14 cellular contexts compared by ENCODE assay signal in genomic region chr19:814108-815078, GRCh38. TPM values are rescaled to one million over a fixed set of nuclear protein-coding genes. Genes with fewer than 3 reads are reported as not detected.
A peak's percentile ranks its signal among the peaks of the same experiment; 100 is the strongest.
DNase-seq lines count a peak whose midpoint lies in the region; ATAC-seq, FAIRE-seq and TF ChIP-seq lines count a peak whose summit lies in the region.
"Had no signal": no experiment of that assay in that cellular context is flagged by ENCODE, and none has a peak within 500 bp of the region (broad histone marks: within the 10 kb centered on the region; RNA-seq: fewer than 3 reads in every experiment).

No MANE protein-coding gene starts in this region.

- no peak for TF ChIP-seq RAD21 in K562 (CRISPR knock-in tag; conservative IDR thresholded peaks at IDR 0.05 in 1 of 2, IDR thresholded peaks at IDR 0.05 in 1 of 2)

- FAIRE-seq in K562 (lab: Jason Lieb, UNC), result no peak

- peaks cover 5% of the 10 kb centered on the region for H3K79me2 ChIP-seq in K562 (ENCODE audit: control insufficient read depth, insufficient read depth, low read length)

- no peaks in the 10 kb centered on the region for H3K9me1 ChIP-seq in K562 (ENCODE audit: control insufficient read depth, insufficient read depth, low read length)

- CTCF ChIA-PET in HEK293 (lab: Yijun Ruan, JAX), result interaction anchor here (0.6 to 1.4 kb wide), 3 partner anchors 11 to 44 kb away, joined by 3 to 6 read pairs (median 4); no protein-coding TSS in a partner anchor
- CTCF ChIA-PET in K562 (lab: Yijun Ruan, JAX; ENCODE audit: low intra/inter-chr PET ratio), result no interaction called here

- H3K9me3 ChIP-seq in HEK293 (ENCODE audit: control insufficient read depth, insufficient read depth, low read depth, low read length) (no peaks in the 10 kb centered on the region), K562 (replicated peaks; ENCODE audit: control insufficient read depth, insufficient read depth, low read depth, low read length) (peaks cover 3% of the 10 kb centered on the region), prostate gland (no peaks in the 10 kb centered on the region), uterus (no peaks in the 10 kb centered on the region)

- peak overlapping the region; percentile 89 for H3K27ac Mint-ChIP-seq in neural crest cell (ENCODE audit: unreplicated experiment)
- H3K27ac Mint-ChIP-seq: T-helper 1 cell treated with Interleukin-12 subunit alpha and Interleukin-12 subunit beta and Interleukin-4 antibody, amounts not matched to agents 30 μg/mL and 1 μg/mL, for 36 hours had no signal

- H2AFZ ChIP-seq in K562 (ENCODE audit: low read depth, low read length), result no peak overlapping the region

- in situ Hi-C loops in K562 (cut with MboI), result no loop called here

- peak overlapping the region; percentile 77 for H3K4me3 Mint-ChIP-seq in neural crest cell
- H3K4me3 Mint-ChIP-seq: T-helper 1 cell treated with Interleukin-12 subunit alpha and Interleukin-12 subunit beta and Interleukin-4 antibody, amounts not matched to agents 30 μg/mL and 1 μg/mL, for 36 hours had no signal

- BruUV-seq in K562 (replicated peaks; lab: Mats Ljungman, UMichigan), result no TSS peak

- no peak for ATAC-seq in K562

- no peak overlapping the region for H3K4me3 ChIP-seq in HEK293 (ENCODE audit: low read depth, low read length)
- H3K4me3 ChIP-seq in K562, result no peak overlapping the region
- H3K4me3 ChIP-seq in prostate gland, result no peak overlapping the region
- no peak overlapping the region for H3K4me3 ChIP-seq in uterus

- H3K4me2 ChIP-seq in K562 (ENCODE audit: insufficient read depth, low read length), result no peak overlapping the region

- H3K27ac ChIP-seq in HEK293 (ENCODE audit: extremely low read depth, low read depth, low read length) (no peak overlapping the region), K562 (ENCODE audit: extremely low read depth, low read depth, low read length) (no peak overlapping the region), prostate gland (no peak overlapping the region), uterus (no peak overlapping the region)

- H3K27me3 Mint-ChIP-seq in neural crest cell (ENCODE audit: low read depth), result peaks cover 14% of the 10 kb centered on the region

- TF ChIP-seq POLR2A in K562 (conservative IDR thresholded peaks at IDR 0.05) (0 out of 2 replicates have a peak, but pooled peaks have one; percentile 33), prostate gland (IDR thresholded peaks at IDR 0.05) (no peak), uterus (IDR thresholded peaks at IDR 0.05) (no peak)

- H4K20me1 ChIP-seq in K562 (replicated peaks; ENCODE audit: control insufficient read depth, insufficient read depth, low read length), result no peaks in the 10 kb centered on the region

- WGBS in K562 (ENCODE audit: insufficient coverage, low coverage, missing lambda C conversion rate), result 96% methylated on average over 35 of the region's 50 CpGs
- WGBS in prostate gland, result 87% methylated on average over 44 of the region's 50 CpGs

- intact Hi-C loops in K562 (cut with micrococcal nuclease) (no loop called here), prostate gland (cut with DNase I) (no loop called here), uterus (cut with DNase I; ENCODE audit: low total_unique reads) (no loop called here)

- no peak overlapping the region for H3K9ac ChIP-seq in K562 (ENCODE audit: insufficient read depth in 1 of 2, low read depth in 2 of 2, low read length in 2 of 2)

- H3K4me1 Mint-ChIP-seq in neural crest cell, result no peaks in the 10 kb centered on the region

- H3K27me3 ChIP-seq in K562 (ENCODE audit: control insufficient read depth in 2 of 2, insufficient read depth in 2 of 2, low read length in 2 of 2), result no peaks in the 10 kb centered on the region
- no peaks in the 10 kb centered on the region for H3K27me3 ChIP-seq in prostate gland (replicated peaks; ENCODE audit: insufficient read depth)
- no peaks in the 10 kb centered on the region for H3K27me3 ChIP-seq in uterus

- H3K4me1 ChIP-seq in HEK293 (ENCODE audit: control insufficient read depth, insufficient read depth, low read length), result no peaks in the 10 kb centered on the region
- H3K4me1 ChIP-seq in K562 (replicated peaks in 1 of 2; ENCODE audit: control insufficient read depth in 2 of 2, insufficient read depth in 2 of 2, low read length in 2 of 2), result peaks cover 0 to 42% of the 10 kb centered on the region in 2 experiments; a peak in 2 of 5 replicates
- H3K4me1 ChIP-seq in prostate gland (replicated peaks), result no peaks in the 10 kb centered on the region
- H3K4me1 ChIP-seq in uterus, result no peaks in the 10 kb centered on the region

- H3K9me3 Mint-ChIP-seq in neural crest cell, result peaks cover 7% of the 10 kb centered on the region

- TF ChIP-seq EP300 in K562 (IDR thresholded peaks at IDR 0.05; ENCODE audit: low read length), result no peak

- DNase-seq in GM10266 (ENCODE audit: extremely low spot score) (peak; percentile 45), K562 (ENCODE audit: extremely low read depth in 1 of 4, low spot score in 3 of 4) (no peak), neural crest cell (ENCODE audit: low read depth, low spot score) (peak; percentile 25), prostate gland (ENCODE audit: low spot score) (no peak), occipital lobe (lab: John Stamatoyannopoulos, UW) (no peak), uterus (no peak)
- DNase-seq in activated CD8-positive, alpha-beta memory T cell treated with anti-CD3 and anti-CD28 coated beads for 24 hours, result no peak
- DNase-seq: COR-L47, head of caudate nucleus, mesendoderm, NCI-H2107 had no signal

- POLR2A ChIA-PET in HEK293 (lab: Yijun Ruan, JAX) (no interaction called here), K562 (lab: Yijun Ruan, JAX) (interaction anchor here (0.6 to 2.2 kb wide), 5 partner anchors 10 to 46 kb away, joined by 3 to 11 read pairs (median 5); partner anchors contain the start of gene PTBP1)

- TF ChIP-seq CTCF in GM10266 (IDR thresholded peaks at IDR 0.05; ENCODE audit: control insufficient read depth, insufficient read depth, low read depth, missing control alignments) (no peak), HEK293 (tag by site-specific recombination; IDR thresholded peaks at IDR 0.05) (no peak), K562 (IDR thresholded peaks at IDR 0.05 in 2 of 3, conservative IDR thresholded peaks at IDR 0.05 in 1 of 3; ENCODE audit: insufficient read depth in 2 of 3, low read depth in 1 of 3, low read length in 3 of 3) (no peak), neural crest cell (conservative IDR thresholded peaks at IDR 0.05) (no peak), prostate gland (IDR thresholded peaks at IDR 0.05) (no peak), uterus (IDR thresholded peaks at IDR 0.05) (no peak)

- peaks cover 30% of the 10 kb centered on the region for H3K36me3 Mint-ChIP-seq in neural crest cell (ENCODE audit: low read depth)

- H3K36me3 ChIP-seq in HEK293 (ENCODE audit: control insufficient read depth in 2 of 2, insufficient read depth in 1 of 2, low read length in 2 of 2) (peaks cover 17 to 40% of the 10 kb centered on the region in 2 experiments; a peak in 2 of 3 replicates), K562 (ENCODE audit: control insufficient read depth, insufficient read depth, low read length) (peaks cover 57% of the 10 kb centered on the region), prostate gland (peaks cover 8 to 20% of the 10 kb centered on the region in 2 donors), uterus (no peaks in the 10 kb centered on the region)

RNA-seq across cellular contexts. Expression of gene PLPPR3, which starts 7.4 kb away (rescaled TPM):
- total RNA-seq in K562 (2011; cell fraction: chromatin; rRNA removed; ENCODE audit: low replicate concordance), result 6.7 and 37.1 TPM in 2 replicates
- 62.2 and 83.4 TPM in 2 replicates for total RNA-seq in K562 (2011; cell fraction: nucleolus; rRNA removed)
- total RNA-seq in K562 (2011; cell fraction: nucleoplasm; rRNA removed), result 28.0 and 30.4 TPM in 2 replicates
- total RNA-seq in K562 (2014; rRNA removed) (28.6 and 30.5 TPM in 2 replicates), K562 (2014; rRNA removed; fragmentation: Illumina TruSeq; extraction: Trizol) (1.8 and 2.3 TPM in 2 replicates), K562 (2015; rRNA removed; fragmentation: Illumina TruSeq; extraction: Trizol) (8.6 and 10.1 TPM in 2 replicates), K562 (2021) (40.4 and 48.2 TPM in 2 replicates), neural crest cell (46.3 and 50.9 TPM in 2 replicates), prostate gland (10 to 100 TPM in 1 of 2 donors, under 1 TPM in 1; 0.27 to 20.3 TPM), occipital lobe (99.5 TPM), uterus (1 to 10 TPM in 1 of 4 donors, not detected in 3; 3.4 TPM)
- polyA plus RNA-seq in K562 (2011; rRNA removed) (12.8 and 19.0 TPM in 2 replicates), K562 (2014; fragmentation: Illumina TruSeq; extraction: Trizol) (2.2 and 7.8 TPM in 2 replicates), K562 (2014; fragmentation: Nextera tagmentation; extraction: Ambion mirVana) (under 1 TPM; 0.01 to 0.08 TPM), K562 (2014; rRNA removed) (19.4 and 21.8 TPM in 2 replicates)
- 25.3 and 82.8 TPM in 2 replicates for polyA plus RNA-seq in K562 (2011; cell fraction: cytosol; rRNA removed)
- 24.4 and 43.1 TPM in 2 replicates for polyA plus RNA-seq in K562 (2011; cell fraction: nucleus; rRNA removed)
- 23.2 and 35.5 TPM in 2 replicates for polyA plus RNA-seq in K562 (2012)
- polyA minus RNA-seq in K562 (2011; rRNA and poly(A)+ RNA removed), result 9.9 and 23.4 TPM in 2 replicates
- 46.2 and 51.7 TPM in 2 replicates for polyA minus RNA-seq in K562 (2011; cell fraction: cytosol; rRNA and poly(A)+ RNA removed)
- polyA minus RNA-seq in K562 (2011; cell fraction: nucleus; rRNA and poly(A)+ RNA removed), result 7.9 and 8.1 TPM in 2 replicates
- total RNA-seq: LHCN-M2 had no signal

RNA-seq across cellular contexts. Expression of gene AZU1, which starts 13.2 kb away (rescaled TPM):
- total RNA-seq in K562 (2011; cell fraction: chromatin; rRNA removed; ENCODE audit: low replicate concordance), result 3.4 and 6.7 TPM in 2 replicates
- total RNA-seq in K562 (2011; cell fraction: nucleolus; rRNA removed), result 4.3 and 4.6 TPM in 2 replicates
- total RNA-seq in K562 (2011; cell fraction: nucleoplasm; rRNA removed), result 3.1 and 6.0 TPM in 2 replicates
- 0.33 and 0.73 TPM in 2 replicates for total RNA-seq in K562 (2014; rRNA removed)
- not detected in 2 replicates for total RNA-seq in K562 (2014; rRNA removed; fragmentation: Illumina TruSeq; extraction: Trizol)
- total RNA-seq in K562 (2015; rRNA removed; fragmentation: Illumina TruSeq; extraction: Trizol), result 0.19 and 0.29 TPM in 2 replicates
- 1.4 and 1.7 TPM in 2 replicates for total RNA-seq in K562 (2021)
- polyA plus RNA-seq in K562 (2011; rRNA removed), result 0.39 and 0.87 TPM in 2 replicates
- polyA plus RNA-seq in K562 (2011; cell fraction: cytosol; rRNA removed), result 0.60 and 0.94 TPM in 2 replicates
- polyA plus RNA-seq in K562 (2011; cell fraction: nucleus; rRNA removed), result 6.4 and 9.5 TPM in 2 replicates
- 1.5 and 9.7 TPM in 2 replicates for polyA plus RNA-seq in K562 (2012)
- polyA plus RNA-seq in K562 (2014; fragmentation: Illumina TruSeq; extraction: Trizol), result 0.45 and 0.51 TPM in 2 replicates
- polyA plus RNA-seq in K562 (2014; fragmentation: Nextera tagmentation; extraction: Ambion mirVana), result not detected
- polyA plus RNA-seq in K562 (2014; rRNA removed), result 1.9 and 3.3 TPM in 2 replicates
- polyA minus RNA-seq in K562 (2011; rRNA and poly(A)+ RNA removed), result not detected in 2 replicates
- polyA minus RNA-seq in K562 (2011; cell fraction: cytosol; rRNA and poly(A)+ RNA removed), result 1.1 TPM in 1 of 2 replicates, not detected in the other
- polyA minus RNA-seq in K562 (2011; cell fraction: nucleus; rRNA and poly(A)+ RNA removed), result 0.78 and 0.81 TPM in 2 replicates
- 0.30 and 0.68 TPM in 2 replicates for total RNA-seq in neural crest cell
- total RNA-seq in prostate gland, result 1 to 10 TPM in 1 of 2 donors, not detected in 1; 6.9 TPM
- total RNA-seq in occipital lobe, result 0.31 TPM
- total RNA-seq in uterus, result 1 to 10 TPM in 1 of 4 donors, under 1 TPM in 1, not detected in 2; 0.85 to 2.6 TPM
- total RNA-seq: LHCN-M2 had no signal

RNA-seq across cellular contexts. Expression of gene PTBP1, which starts 17.1 kb away (rescaled TPM):
- total RNA-seq in K562 (2011; cell fraction: chromatin; rRNA removed; ENCODE audit: low replicate concordance), result 327 and 692 TPM in 2 replicates
- 382 and 389 TPM in 2 replicates for total RNA-seq in K562 (2011; cell fraction: nucleolus; rRNA removed)
- total RNA-seq in K562 (2011; cell fraction: nucleoplasm; rRNA removed), result 336 and 353 TPM in 2 replicates
- total RNA-seq in K562 (2014; rRNA removed) (237 and 443 TPM in 2 replicates), K562 (2014; rRNA removed; fragmentation: Illumina TruSeq; extraction: Trizol) (234 TPM in 2 replicates), K562 (2015; rRNA removed; fragmentation: Illumina TruSeq; extraction: Trizol) (183 and 187 TPM in 2 replicates), K562 (2021) (751 and 759 TPM in 2 replicates), neural crest cell (674 and 701 TPM in 2 replicates), prostate gland (100 to 1,000 TPM; 153 to 222 TPM), occipital lobe (33.5 TPM), uterus (100 to 1,000 TPM in 2 of 4 donors, 10 to 100 TPM in 2; 45.0 to 278 (median 106) TPM)
- polyA plus RNA-seq in K562 (2011; rRNA removed) (131 and 357 TPM in 2 replicates), K562 (2014; fragmentation: Illumina TruSeq; extraction: Trizol) (413 and 465 TPM in 2 replicates), K562 (2014; fragmentation: Nextera tagmentation; extraction: Ambion mirVana) (10 to 100 TPM; 14.0 to 18.1 TPM), K562 (2014; rRNA removed) (291 and 296 TPM in 2 replicates)
- 138 and 245 TPM in 2 replicates for polyA plus RNA-seq in K562 (2011; cell fraction: cytosol; rRNA removed)
- 683 and 1,149 TPM in 2 replicates for polyA plus RNA-seq in K562 (2011; cell fraction: nucleus; rRNA removed)
- polyA plus RNA-seq in K562 (2012), result 757 and 849 TPM in 2 replicates
- polyA minus RNA-seq in K562 (2011; rRNA and poly(A)+ RNA removed), result 127 and 175 TPM in 2 replicates
- 353 and 383 TPM in 2 replicates for polyA minus RNA-seq in K562 (2011; cell fraction: cytosol; rRNA and poly(A)+ RNA removed)
- 242 and 246 TPM in 2 replicates for polyA minus RNA-seq in K562 (2011; cell fraction: nucleus; rRNA and poly(A)+ RNA removed)

RNA-seq across cellular contexts. Expression of gene PRTN3, which starts 26.4 kb away (rescaled TPM):
- total RNA-seq in K562 (2011; cell fraction: chromatin; rRNA removed; ENCODE audit: low replicate concordance), result not detected in 2 replicates
- 0.50 TPM in 1 of 2 replicates, not detected in the other for total RNA-seq in K562 (2011; cell fraction: nucleolus; rRNA removed)
- total RNA-seq in K562 (2011; cell fraction: nucleoplasm; rRNA removed), result 0.37 TPM in 1 of 2 replicates, not detected in the other
- 0.14 and 0.69 TPM in 2 replicates for total RNA-seq in K562 (2014; rRNA removed)
- total RNA-seq in K562 (2014; rRNA removed; fragmentation: Illumina TruSeq; extraction: Trizol), result 0.19 TPM in 1 of 2 replicates, not detected in the other
- 0.36 and 0.41 TPM in 2 replicates for total RNA-seq in K562 (2015; rRNA removed; fragmentation: Illumina TruSeq; extraction: Trizol)
- total RNA-seq in K562 (2021), result 0.60 and 0.86 TPM in 2 replicates
- 0.60 and 1.4 TPM in 2 replicates for polyA plus RNA-seq in K562 (2011; rRNA removed)
- 3.3 and 5.8 TPM in 2 replicates for polyA plus RNA-seq in K562 (2011; cell fraction: cytosol; rRNA removed)
- 1.3 and 1.6 TPM in 2 replicates for polyA plus RNA-seq in K562 (2011; cell fraction: nucleus; rRNA removed)
- 0.55 and 1.3 TPM in 2 replicates for polyA plus RNA-seq in K562 (2012)
- polyA plus RNA-seq in K562 (2014; fragmentation: Illumina TruSeq; extraction: Trizol), result 0.25 and 0.43 TPM in 2 replicates
- not detected for polyA plus RNA-seq in K562 (2014; fragmentation: Nextera tagmentation; extraction: Ambion mirVana)
- polyA plus RNA-seq in K562 (2014; rRNA removed), result 0.50 TPM in 1 of 2 replicates, not detected in the other
- not detected in 2 replicates for polyA minus RNA-seq in K562 (2011; rRNA and poly(A)+ RNA removed)
- polyA minus RNA-seq in K562 (2011; cell fraction: cytosol; rRNA and poly(A)+ RNA removed), result 1.4 TPM in 1 of 2 replicates, not detected in the other
- not detected in 2 replicates for polyA minus RNA-seq in K562 (2011; cell fraction: nucleus; rRNA and poly(A)+ RNA removed)
- total RNA-seq in neural crest cell, result not detected in 2 replicates
- 1 to 10 TPM in 1 of 2 donors, not detected in 1; 2.6 TPM for total RNA-seq in prostate gland
- total RNA-seq in occipital lobe, result not detected
- 1 to 10 TPM in 1 of 4 donors, not detected in 3; 2.9 TPM for total RNA-seq in uterus
- total RNA-seq: LHCN-M2 had no signal

RNA-seq across cellular contexts. Expression of gene ELANE, which starts 37.7 kb away (rescaled TPM):
- not detected in 2 replicates for total RNA-seq in K562 (2011; cell fraction: chromatin; rRNA removed; ENCODE audit: low replicate concordance)
- total RNA-seq in K562 (2011; cell fraction: nucleolus; rRNA removed), result not detected in 2 replicates
- not detected in 2 replicates for total RNA-seq in K562 (2011; cell fraction: nucleoplasm; rRNA removed)
- total RNA-seq in K562 (2014; rRNA removed) (0.37 TPM in 1 of 2 replicates, not detected in the other), K562 (2014; rRNA removed; fragmentation: Illumina TruSeq; extraction: Trizol) (not detected in 2 replicates), K562 (2015; rRNA removed; fragmentation: Illumina TruSeq; extraction: Trizol) (not detected in 2 replicates), K562 (2021) (not detected in 2 replicates), neural crest cell (not detected in 2 replicates), prostate gland (1 to 10 TPM in 1 of 2 donors, not detected in 1; 1.4 TPM), occipital lobe (not detected), uterus (1 to 10 TPM in 1 of 4 donors, not detected in 3; 3.4 TPM)
- polyA plus RNA-seq in K562 (2011; rRNA removed) (not detected in 2 replicates), K562 (2014; fragmentation: Illumina TruSeq; extraction: Trizol) (not detected in 2 replicates), K562 (2014; fragmentation: Nextera tagmentation; extraction: Ambion mirVana) (not detected), K562 (2014; rRNA removed) (not detected in 2 replicates)
- polyA plus RNA-seq in K562 (2011; cell fraction: cytosol; rRNA removed), result not detected in 2 replicates
- polyA plus RNA-seq in K562 (2011; cell fraction: nucleus; rRNA removed), result not detected in 2 replicates
- not detected in 2 replicates for polyA plus RNA-seq in K562 (2012)
- polyA minus RNA-seq in K562 (2011; rRNA and poly(A)+ RNA removed), result not detected in 2 replicates
- polyA minus RNA-seq in K562 (2011; cell fraction: cytosol; rRNA and poly(A)+ RNA removed), result not detected in 2 replicates
- not detected in 2 replicates for polyA minus RNA-seq in K562 (2011; cell fraction: nucleus; rRNA and poly(A)+ RNA removed)

Comparison
In these comparisons a context has a peak if more than half of its experiments do, and no peak if none do; other contexts are left out.
1. DNase-seq: peak in GM10266 (single experiment) and neural crest cell (single experiment); none in K562 (0 of 4), prostate gland (single experiment), activated CD8-positive, alpha-beta memory T cell treated with anti-CD3 and anti-CD28 coated beads for 24 hours (single experiment), occipital lobe (single experiment) and uterus (0 of 2).